In the genomic region with DNA sequence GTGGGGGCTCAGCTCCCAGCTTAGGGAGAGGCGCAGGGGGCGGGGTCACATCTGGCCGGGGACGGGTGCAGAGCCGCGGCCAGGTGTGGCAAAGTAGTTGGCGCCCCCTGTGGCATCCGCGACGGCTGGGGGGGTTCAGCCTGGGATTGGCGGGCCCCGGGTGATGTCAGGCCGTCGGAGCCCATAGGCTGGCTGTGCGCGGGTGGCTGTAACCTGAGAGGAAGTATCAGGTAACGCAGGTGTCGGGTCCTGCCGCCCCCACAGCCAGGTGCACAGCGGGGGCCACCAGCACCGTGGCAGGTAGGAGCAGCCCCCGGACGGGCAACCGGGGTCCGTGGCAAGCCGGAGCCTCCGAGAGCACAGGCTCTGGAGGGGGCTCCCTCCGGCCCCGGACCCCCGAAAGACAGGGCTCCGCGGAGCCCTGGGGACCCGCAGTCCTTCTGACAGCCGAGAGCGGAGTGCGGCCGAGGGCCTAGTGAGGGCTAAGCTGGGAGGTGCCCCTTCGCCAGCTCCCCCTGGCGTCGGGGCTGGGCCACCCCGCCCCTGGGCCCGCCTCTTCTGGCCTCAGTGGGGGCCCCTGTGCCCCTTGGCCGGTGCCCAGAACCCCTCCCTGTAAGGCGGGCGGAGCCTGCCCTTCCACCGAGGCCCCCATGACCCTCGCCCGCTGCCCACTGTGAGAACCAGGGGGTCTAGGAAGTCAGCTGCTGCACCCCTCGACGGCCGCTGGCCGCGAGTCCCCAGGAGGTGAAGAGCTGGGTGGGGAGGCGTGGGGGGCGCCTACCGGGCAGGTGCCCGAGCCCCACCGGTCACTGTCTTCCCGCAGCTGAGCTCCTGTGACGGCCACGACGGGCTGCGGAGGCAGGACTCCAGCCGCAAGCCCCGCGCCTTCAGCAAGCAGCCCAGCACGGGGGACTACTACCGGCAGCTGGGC, we compare ENCODE assay signal across 1 cellular context.
TF ChIP-seq lines count a peak whose summit lies in the region.

No MANE protein-coding gene starts in this region.

TF ChIP-seq in HepG2, 621 proteins besides CTCF, POLR2A, EP300 and RAD21 (continued from another document and continues in another):
- TF ChIP-seq PHB2 (IDR thresholded peaks at IDR 0.05; ENCODE audit: partially characterized antibody), result no peak
- TF ChIP-seq SMC3 (IDR thresholded peaks at IDR 0.05; ENCODE audit: low read length), result no peak
- no peak for TF ChIP-seq NR3C1 (CRISPR knock-in tag; IDR thresholded peaks at IDR 0.05)
- no peak for TF ChIP-seq KLF13 (CRISPR knock-in tag; IDR thresholded peaks at IDR 0.05)
- no peak for TF ChIP-seq ZNF652 (CRISPR knock-in tag; IDR thresholded peaks at IDR 0.05; ENCODE audit: borderline replicate concordance, low read depth)
- TF ChIP-seq TMF1 (CRISPR knock-in tag; IDR thresholded peaks at IDR 0.05; ENCODE audit: low read depth), result no peak
- no peak; the same call in 1 of the 2 replicates for TF ChIP-seq ZSCAN25 (CRISPR knock-in tag; IDR thresholded peaks at IDR 0.05)
- TF ChIP-seq FOXP4 (CRISPR knock-in tag; IDR thresholded peaks at IDR 0.05), result 0 out of 2 replicates have a peak, but pooled peaks have one; percentile 21
- 0 out of 2 replicates have a peak, but pooled peaks have one; percentile 27 for TF ChIP-seq BRD4 (CRISPR knock-in tag; IDR thresholded peaks at IDR 0.05)
- TF ChIP-seq SMARCE1 (IDR thresholded peaks at IDR 0.05; ENCODE audit: borderline replicate concordance), result no peak
- TF ChIP-seq, protein P1, sequence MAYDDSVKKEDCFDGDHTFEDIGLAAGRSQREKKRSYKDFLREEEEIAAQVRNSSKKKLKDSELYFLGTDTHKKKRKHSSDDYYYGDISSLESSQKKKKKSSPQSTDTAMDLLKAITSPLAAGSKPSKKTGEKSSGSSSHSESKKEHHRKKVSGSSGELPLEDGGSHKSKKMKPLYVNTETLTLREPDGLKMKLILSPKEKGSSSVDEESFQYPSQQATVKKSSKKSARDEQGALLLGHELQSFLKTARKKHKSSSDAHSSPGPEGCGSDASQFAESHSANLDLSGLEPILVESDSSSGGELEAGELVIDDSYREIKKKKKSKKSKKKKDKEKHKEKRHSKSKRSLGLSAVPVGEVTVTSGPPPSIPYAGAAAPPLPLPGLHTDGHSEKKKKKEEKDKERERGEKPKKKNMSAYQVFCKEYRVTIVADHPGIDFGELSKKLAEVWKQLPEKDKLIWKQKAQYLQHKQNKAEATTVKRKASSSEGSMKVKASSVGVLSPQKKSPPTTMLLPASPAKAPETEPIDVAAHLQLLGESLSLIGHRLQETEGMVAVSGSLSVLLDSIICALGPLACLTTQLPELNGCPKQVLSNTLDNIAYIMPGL (CRISPR knock-in tag; IDR thresholded peaks at IDR 0.05; ENCODE audit: borderline replicate concordance in 1 of 2, low read depth in 1 of 2), result peak; percentile 67 to 82; a peak in 3 of 4 replicates
- peak; percentile 6; the same call in 1 of the 2 replicates for TF ChIP-seq FOXA3 (CRISPR knock-in tag; IDR thresholded peaks at IDR 0.05)
- TF ChIP-seq ZNF513 (CRISPR knock-in tag; conservative IDR thresholded peaks at IDR 0.05), result no peak
- TF ChIP-seq ZNF878 (CRISPR knock-in tag; IDR thresholded peaks at IDR 0.05), result peak; percentile 54
- no peak for TF ChIP-seq NONO (IDR thresholded peaks at IDR 0.05)
- TF ChIP-seq NONO (CRISPR knock-in tag; conservative IDR thresholded peaks at IDR 0.05), result 0 out of 2 replicates have a peak, but pooled peaks have one; percentile 19
- TF ChIP-seq RARA (CRISPR knock-in tag; IDR thresholded peaks at IDR 0.05), result peak; percentile 50; the same call in 1 of the 2 replicates
- TF ChIP-seq ZBTB39 (CRISPR knock-in tag; IDR thresholded peaks at IDR 0.05), result 0 out of 2 replicates have a peak, but pooled peaks have one; percentile 23
- peak; percentile 80 for TF ChIP-seq HDAC1 (CRISPR knock-in tag; IDR thresholded peaks at IDR 0.05)
- 0 out of 2 replicates have a peak, but pooled peaks have one; percentile 41 for TF ChIP-seq PPARG (CRISPR knock-in tag; conservative IDR thresholded peaks at IDR 0.05)
- TF ChIP-seq, protein P2, sequence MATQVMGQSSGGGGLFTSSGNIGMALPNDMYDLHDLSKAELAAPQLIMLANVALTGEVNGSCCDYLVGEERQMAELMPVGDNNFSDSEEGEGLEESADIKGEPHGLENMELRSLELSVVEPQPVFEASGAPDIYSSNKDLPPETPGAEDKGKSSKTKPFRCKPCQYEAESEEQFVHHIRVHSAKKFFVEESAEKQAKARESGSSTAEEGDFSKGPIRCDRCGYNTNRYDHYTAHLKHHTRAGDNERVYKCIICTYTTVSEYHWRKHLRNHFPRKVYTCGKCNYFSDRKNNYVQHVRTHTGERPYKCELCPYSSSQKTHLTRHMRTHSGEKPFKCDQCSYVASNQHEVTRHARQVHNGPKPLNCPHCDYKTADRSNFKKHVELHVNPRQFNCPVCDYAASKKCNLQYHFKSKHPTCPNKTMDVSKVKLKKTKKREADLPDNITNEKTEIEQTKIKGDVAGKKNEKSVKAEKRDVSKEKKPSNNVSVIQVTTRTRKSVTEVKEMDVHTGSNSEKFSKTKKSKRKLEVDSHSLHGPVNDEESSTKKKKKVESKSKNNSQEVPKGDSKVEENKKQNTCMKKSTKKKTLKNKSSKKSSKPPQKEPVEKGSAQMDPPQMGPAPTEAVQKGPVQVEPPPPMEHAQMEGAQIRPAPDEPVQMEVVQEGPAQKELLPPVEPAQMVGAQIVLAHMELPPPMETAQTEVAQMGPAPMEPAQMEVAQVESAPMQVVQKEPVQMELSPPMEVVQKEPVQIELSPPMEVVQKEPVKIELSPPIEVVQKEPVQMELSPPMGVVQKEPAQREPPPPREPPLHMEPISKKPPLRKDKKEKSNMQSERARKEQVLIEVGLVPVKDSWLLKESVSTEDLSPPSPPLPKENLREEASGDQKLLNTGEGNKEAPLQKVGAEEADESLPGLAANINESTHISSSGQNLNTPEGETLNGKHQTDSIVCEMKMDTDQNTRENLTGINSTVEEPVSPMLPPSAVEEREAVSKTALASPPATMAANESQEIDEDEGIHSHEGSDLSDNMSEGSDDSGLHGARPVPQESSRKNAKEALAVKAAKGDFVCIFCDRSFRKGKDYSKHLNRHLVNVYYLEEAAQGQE (IDR thresholded peaks at IDR 0.05; ENCODE audit: borderline replicate concordance in 1 of 2, low read depth in 1 of 2, low read length in 2 of 2), result no peak
- no peak; the same call in 1 of the 2 replicates for TF ChIP-seq ZNF704 (CRISPR knock-in tag; IDR thresholded peaks at IDR 0.05; ENCODE audit: borderline replicate concordance)
- TF ChIP-seq SPEN (CRISPR knock-in tag; IDR thresholded peaks at IDR 0.05; ENCODE audit: low read depth), result peak; percentile 64; the same call in 1 of the 2 replicates
- no peak for TF ChIP-seq FOXC1 (CRISPR knock-in tag; IDR thresholded peaks at IDR 0.05; ENCODE audit: borderline replicate concordance)
- TF ChIP-seq WIZ (CRISPR knock-in tag; IDR thresholded peaks at IDR 0.05), result peak; percentile 61; the same call in 1 of the 2 replicates
- peak; percentile 53; the same call in 1 of the 2 replicates for TF ChIP-seq RFXAP (CRISPR knock-in tag; IDR thresholded peaks at IDR 0.05; ENCODE audit: borderline replicate concordance)
- TF ChIP-seq MAF1 (CRISPR knock-in tag; IDR thresholded peaks at IDR 0.05; ENCODE audit: borderline replicate concordance), result peak; percentile 7; the same call in 1 of the 2 replicates
- TF ChIP-seq U2AF2 (IDR thresholded peaks at IDR 0.05; ENCODE audit: low read depth, low read length), result no peak
- TF ChIP-seq ZNF282 (IDR thresholded peaks at IDR 0.05; ENCODE audit: partially characterized antibody), result no peak
- TF ChIP-seq NAIF1 (CRISPR knock-in tag; IDR thresholded peaks at IDR 0.05; ENCODE audit: borderline replicate concordance), result 0 out of 2 replicates have a peak, but pooled peaks have one; percentile 3
- TF ChIP-seq ELF4 (CRISPR knock-in tag; IDR thresholded peaks at IDR 0.05; ENCODE audit: borderline replicate concordance), result 0 out of 2 replicates have a peak, but pooled peaks have one; percentile 2
- TF ChIP-seq RXRA (CRISPR knock-in tag; IDR thresholded peaks at IDR 0.05), result peak; percentile 45; the same call in 1 of the 2 replicates
- TF ChIP-seq, protein P3, sequence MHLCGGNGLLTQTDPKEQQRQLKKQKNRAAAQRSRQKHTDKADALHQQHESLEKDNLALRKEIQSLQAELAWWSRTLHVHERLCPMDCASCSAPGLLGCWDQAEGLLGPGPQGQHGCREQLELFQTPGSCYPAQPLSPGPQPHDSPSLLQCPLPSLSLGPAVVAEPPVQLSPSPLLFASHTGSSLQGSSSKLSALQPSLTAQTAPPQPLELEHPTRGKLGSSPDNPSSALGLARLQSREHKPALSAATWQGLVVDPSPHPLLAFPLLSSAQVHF (CRISPR knock-in tag; IDR thresholded peaks at IDR 0.05), result no peak
- TF ChIP-seq NCOA5 (CRISPR knock-in tag; IDR thresholded peaks at IDR 0.05), result no peak
- no peak for TF ChIP-seq ZNF292 (CRISPR knock-in tag; IDR thresholded peaks at IDR 0.05; ENCODE audit: borderline replicate concordance, low read depth)
- no peak for TF ChIP-seq CHD4 (IDR thresholded peaks at IDR 0.05; ENCODE audit: borderline replicate concordance, low read length)
- TF ChIP-seq ZNF33B (CRISPR knock-in tag; IDR thresholded peaks at IDR 0.05), result no peak
- TF ChIP-seq, protein P4, sequence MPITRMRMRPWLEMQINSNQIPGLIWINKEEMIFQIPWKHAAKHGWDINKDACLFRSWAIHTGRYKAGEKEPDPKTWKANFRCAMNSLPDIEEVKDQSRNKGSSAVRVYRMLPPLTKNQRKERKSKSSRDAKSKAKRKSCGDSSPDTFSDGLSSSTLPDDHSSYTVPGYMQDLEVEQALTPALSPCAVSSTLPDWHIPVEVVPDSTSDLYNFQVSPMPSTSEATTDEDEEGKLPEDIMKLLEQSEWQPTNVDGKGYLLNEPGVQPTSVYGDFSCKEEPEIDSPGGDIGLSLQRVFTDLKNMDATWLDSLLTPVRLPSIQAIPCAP (CRISPR knock-in tag; IDR thresholded peaks at IDR 0.05; ENCODE audit: low read depth), result no peak
- TF ChIP-seq ZNF543 (CRISPR knock-in tag; IDR thresholded peaks at IDR 0.05), result peak; percentile 63
- TF ChIP-seq ZNF275 (CRISPR knock-in tag; IDR thresholded peaks at IDR 0.05; ENCODE audit: borderline replicate concordance), result 0 out of 2 replicates have a peak, but pooled peaks have one; percentile 67
- peak; percentile 45; the same call in 1 of the 2 replicates for TF ChIP-seq ZMYM4 (CRISPR knock-in tag; IDR thresholded peaks at IDR 0.05)
- TF ChIP-seq PREB (CRISPR knock-in tag; IDR thresholded peaks at IDR 0.05), result no peak
